Comparison of ENCODE assay signal across 16 cellular contexts in the genomic region with DNA sequence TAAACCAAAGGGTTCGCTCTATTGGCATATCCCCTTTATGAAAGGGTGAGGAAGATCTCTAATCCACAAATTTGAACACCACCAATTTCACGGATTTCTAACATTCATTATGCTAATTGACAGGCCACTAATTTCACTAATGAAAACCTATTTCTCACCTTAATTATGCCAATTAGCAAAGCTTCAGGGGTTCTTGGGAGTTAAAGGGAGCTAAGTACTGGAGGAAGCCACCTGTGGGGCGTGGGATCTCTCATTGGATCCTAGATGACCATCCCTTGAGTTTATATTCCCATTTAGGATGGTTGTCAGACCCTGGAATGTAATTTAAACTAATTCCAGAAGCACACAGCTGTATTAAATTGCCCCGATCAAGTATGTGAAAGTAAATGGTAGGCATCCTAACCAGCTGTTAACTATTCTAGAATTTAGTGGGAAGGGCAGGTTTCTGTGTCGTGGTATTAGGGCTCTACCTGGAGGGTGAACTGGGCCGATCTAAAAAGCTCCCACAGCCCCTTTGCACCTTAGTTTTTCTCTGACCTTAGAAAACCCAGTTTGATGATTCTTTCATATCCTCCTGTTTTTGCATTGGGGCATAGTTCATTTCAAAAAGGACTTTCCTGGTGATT.
A peak's percentile ranks its signal among the peaks of the same experiment; 100 is the strongest.
DNase-seq lines count a peak whose midpoint lies in the region; ATAC-seq and TF ChIP-seq lines count a peak whose summit lies in the region.
"Had no signal": no experiment of that assay in that cellular context is flagged by ENCODE, and none has a peak within 500 bp of the region (broad histone marks: within the 10 kb centered on the region; RNA-seq: fewer than 3 reads in every experiment).

No MANE protein-coding gene starts in this region.

- DNase-seq in IMR-90 (no peak), WTC11 (ENCODE audit: low spot score) (no peak), mesenchymal stem cell (no peak), NCI-H82 treated with DMSO at 0.1 percent for 48 hours (lab: John Stamatoyannopoulos, UW; ENCODE audit: unreplicated experiment) (no peak), mucosa of gallbladder (ENCODE audit: low spot score) (no peak)
- no peak for DNase-seq in activated CD8-positive, alpha-beta memory T cell treated with anti-CD3 and anti-CD28 coated beads, Interleukin-2, amount 50 U/mL, for 48 hours
- DNase-seq: activated naive CD4-positive, alpha-beta T cell; DND-41; Kasumi-1; left ventricle myocardium superior; nephron progenitor cell had no signal

- H2BK5ac ChIP-seq in IMR-90 (ENCODE audit: low read depth, low read length, poor library complexity, severe bottlenecking) (peak overlapping the region; percentile 66), mesenchymal stem cell (ENCODE audit: low read depth, low read length, poor library complexity, severe bottlenecking) (peak overlapping the region; percentile 47)

- H3K36me3 ChIP-seq in IMR-90 (ENCODE audit: control insufficient read depth, insufficient read depth, low read length) (peaks cover 2% of the 10 kb centered on the region; the same call in 1 of the 2 replicates), mesenchymal stem cell (ENCODE audit: control insufficient read depth in 1 of 2, insufficient read depth in 2 of 2, low read depth in 1 of 2, low read length in 2 of 2) (peaks cover 0 to 27% of the 10 kb centered on the region in 2 experiments), subcutaneous abdominal adipose tissue (ENCODE audit: control insufficient read depth in 5 of 5, insufficient read depth in 5 of 5, low read length in 5 of 5) (peaks cover 0 to under 1% (median 0%) of the 10 kb centered on the region in 5 donors)

- no peak overlapping the region; the same call in 1 of the 2 replicates for H3K4me2 ChIP-seq in IMR-90 (ENCODE audit: low read depth, low read length)
- no peak overlapping the region for H3K4me2 ChIP-seq in mesenchymal stem cell (ENCODE audit: low read length, poor library complexity, severe bottlenecking)

- no peaks in the 10 kb centered on the region for H3K36me3 Mint-ChIP-seq in WTC11

- peaks cover 3% of the 10 kb centered on the region for H3K27me3 Mint-ChIP-seq in WTC11 (ENCODE audit: low read depth)
- H3K27me3 Mint-ChIP-seq: dendritic cell treated with granulocyte-macrophage colony-stimulating factor and Interleukin-4, amounts not matched to agents 40 ng/mL and 50 ng/mL, for 4 days had no signal

- POLR2A ChIA-PET in IMR-90 (lab: Charles Lee; ENCODE audit: unreplicated experiment), result no interaction called here
- POLR2A ChIA-PET in WTC11 (lab: Charles Lee), result no interaction called here

- H3K79me1 ChIP-seq in IMR-90 (ENCODE audit: low read depth in 1 of 2, low read length in 2 of 2) (peaks cover 9 to 84% of the 10 kb centered on the region in 2 experiments; a peak in 3 of 4 replicates), mesenchymal stem cell (replicated peaks; ENCODE audit: low read length, poor library complexity, severe bottlenecking) (no peaks in the 10 kb centered on the region)

- CTCF ChIA-PET in IMR-90 (lab: Yijun Ruan, JAX), result interaction anchor here (1.5 kb wide), 1 partner anchor 10 kb away, joined by 3 read pairs; no protein-coding TSS in a partner anchor
- CTCF ChIA-PET in WTC11 (lab: Charles Lee), result interaction anchor here (1.0 kb wide), 3 partner anchors 19 to 228 kb away, joined by 3 to 5 read pairs (median 4); no protein-coding TSS in a partner anchor

- H3K27ac Mint-ChIP-seq in WTC11, result peak overlapping the region; percentile 75
- H3K27ac Mint-ChIP-seq: dendritic cell treated with granulocyte-macrophage colony-stimulating factor and Interleukin-4, amounts not matched to agents 40 ng/mL and 50 ng/mL, for 4 days; nephron progenitor cell had no signal

- BruUV-seq in IMR-90 (replicated peaks; lab: Mats Ljungman, UMichigan), result no TSS peak

- TF ChIP-seq CTCF in IMR-90 (conservative IDR thresholded peaks at IDR 0.05; ENCODE audit: low read depth, low read length), result no peak
- no peak for TF ChIP-seq CTCF in WTC11 (IDR thresholded peaks at IDR 0.05)

- no peak overlapping the region for H3K18ac ChIP-seq in IMR-90 (ENCODE audit: low read depth, low read length)
- H3K18ac ChIP-seq in mesenchymal stem cell (ENCODE audit: low read depth in 1 of 2, low read length in 2 of 2), result no peak overlapping the region

- H2AFZ ChIP-seq in IMR-90 (replicated peaks; ENCODE audit: low read length, poor library complexity), result no peak overlapping the region
- H2AFZ ChIP-seq in mesenchymal stem cell (ENCODE audit: low read depth, low read length), result no peak overlapping the region

- H3K4me1 Mint-ChIP-seq in WTC11, result peaks cover 80% of the 10 kb centered on the region

- H3K23ac ChIP-seq in IMR-90 (ENCODE audit: low read depth, low read length) (peak overlapping the region; percentile 63; the same call in 1 of the 2 replicates), mesenchymal stem cell (ENCODE audit: low read length in 2 of 2) (no peak overlapping the region)

- H4K91ac ChIP-seq in IMR-90 (ENCODE audit: insufficient read depth, low read depth, low read length) (no peak overlapping the region), mesenchymal stem cell (ENCODE audit: low read length) (no peak overlapping the region)

- H3K9me3 ChIP-seq in IMR-90 (ENCODE audit: control insufficient read depth, insufficient read depth, low read length) (no peaks in the 10 kb centered on the region), mesenchymal stem cell (ENCODE audit: control insufficient read depth, low read length) (no peaks in the 10 kb centered on the region), subcutaneous abdominal adipose tissue (ENCODE audit: control insufficient read depth in 5 of 5, low read length in 5 of 5) (no peaks in the 10 kb centered on the region)

- H2BK15ac ChIP-seq in IMR-90 (ENCODE audit: low read depth, low read length) (no peak overlapping the region), mesenchymal stem cell (ENCODE audit: low read depth, poor library complexity, severe bottlenecking) (no peak overlapping the region)

- dilution Hi-C loops in IMR-90 (cut with HindIII; ENCODE audit: low sequenced_read_pairs, unreplicated experiment), result no loop called here

- H3K4me3 Mint-ChIP-seq in WTC11, result peak overlapping the region; percentile 10
- H3K4me3 Mint-ChIP-seq: dendritic cell treated with granulocyte-macrophage colony-stimulating factor and Interleukin-4, amounts not matched to agents 40 ng/mL and 50 ng/mL, for 4 days; nephron progenitor cell had no signal

- H3K56ac ChIP-seq in IMR-90 (ENCODE audit: extremely low read depth, insufficient read depth, low read length), result no peak overlapping the region

- TF ChIP-seq POLR2A in IMR-90 (IDR thresholded peaks at IDR 0.05; ENCODE audit: low read depth, low read length), result no peak

- ATAC-seq in IMR-90 (ENCODE audit: low read depth), result no peak
- ATAC-seq in WTC11, result peak; percentile 50
- no peak for ATAC-seq in HG03159 (IDR thresholded peaks at IDR 0.05; ENCODE audit: unreplicated experiment)
- ATAC-seq: activated CD4-positive, CD25-positive, alpha-beta regulatory T cell treated with anti-CD3 and anti-CD28 coated beads, Interleukin-2, amount 50 U/mL, for 24 hours; left ventricle myocardium superior had no signal

- TF ChIP-seq RAD21 in IMR-90 (IDR thresholded peaks at IDR 0.05; ENCODE audit: low read length), result no peak

- H3K4me1 ChIP-seq in IMR-90 (ENCODE audit: control insufficient read depth, insufficient read depth, low read length), result peaks cover 45% of the 10 kb centered on the region
- H3K4me1 ChIP-seq in mesenchymal stem cell (ENCODE audit: control insufficient read depth, insufficient read depth, low read depth, low read length), result peaks cover 37% of the 10 kb centered on the region
- H3K4me1 ChIP-seq in subcutaneous abdominal adipose tissue (ENCODE audit: control insufficient read depth in 5 of 5, insufficient read depth in 5 of 5, low read length in 5 of 5), result peaks cover 8 to 57% (median 42%) of the 10 kb centered on the region in 5 donors

- H3K27ac ChIP-seq in IMR-90 (ENCODE audit: insufficient read depth, low read length), result no peak overlapping the region
- peak overlapping the region; percentile 64 for H3K27ac ChIP-seq in mesenchymal stem cell (ENCODE audit: low read length, poor library complexity, severe bottlenecking)
- peak overlapping the region; percentile 86 for H3K27ac ChIP-seq in subcutaneous abdominal adipose tissue (ENCODE audit: low read depth, low read length)
- H3K27ac ChIP-seq: C4-2B had no signal

- H4K5ac ChIP-seq in IMR-90 (ENCODE audit: low read depth, low read length), result no peak overlapping the region

- no peak overlapping the region for H3K9ac ChIP-seq in IMR-90 (ENCODE audit: low read depth, low read length)
- H3K9ac ChIP-seq in mesenchymal stem cell (ENCODE audit: low read length), result no peak overlapping the region
- peak overlapping the region in 1 of 5 donors; percentile 27 for H3K9ac ChIP-seq in subcutaneous abdominal adipose tissue (ENCODE audit: low read length in 5 of 5)

- H3K4me3 ChIP-seq in IMR-90 (ENCODE audit: insufficient read depth, low read depth, low read length) (no peak overlapping the region), mesenchymal stem cell (ENCODE audit: insufficient read depth in 1 of 2, low read depth in 1 of 2, low read length in 2 of 2) (no peak overlapping the region), subcutaneous abdominal adipose tissue (ENCODE audit: low read depth in 1 of 5, low read length in 5 of 5) (no peak overlapping the region)

- H2AK5ac ChIP-seq in IMR-90 (ENCODE audit: low read depth, low read length) (0 out of 2 replicates have a peak overlapping the region, but pooled peaks have one; percentile 25), mesenchymal stem cell (ENCODE audit: low read length, severe bottlenecking) (peak overlapping the region; percentile 97)

- H3K9me1 ChIP-seq in IMR-90 (ENCODE audit: insufficient read depth, low read length), result peaks cover 44% of the 10 kb centered on the region

- no peaks in the 10 kb centered on the region for H3K9me3 Mint-ChIP-seq in WTC11
- H3K9me3 Mint-ChIP-seq: dendritic cell treated with granulocyte-macrophage colony-stimulating factor and Interleukin-4, amounts not matched to agents 40 ng/mL and 50 ng/mL, for 4 days; nephron progenitor cell had no signal

- H2AK9ac ChIP-seq in IMR-90 (replicated peaks; ENCODE audit: low read depth, low read length, poor library complexity), result no peak overlapping the region

- no peak overlapping the region for H2BK20ac ChIP-seq in IMR-90 (ENCODE audit: low read depth, low read length)

- H2BK12ac ChIP-seq in mesenchymal stem cell (ENCODE audit: low read length in 2 of 2), result no peak overlapping the region

- intact Hi-C loops in IMR-90 (cut with micrococcal nuclease), result no loop called here

- H2BK120ac ChIP-seq in IMR-90 (ENCODE audit: low read depth, low read length) (0 out of 2 replicates have a peak overlapping the region, but pooled peaks have one; percentile 35), mesenchymal stem cell (ENCODE audit: low read depth, low read length) (no peak overlapping the region)

- in situ Hi-C loops in IMR-90 (cut with MboI; ENCODE audit: low sequenced_read_pairs), result no loop called here

- peak overlapping the region; percentile 34; the same call in 1 of the 2 replicates for H3K4ac ChIP-seq in IMR-90 (ENCODE audit: low read depth, low read length)
- H3K4ac ChIP-seq in mesenchymal stem cell (ENCODE audit: low read depth in 1 of 2, low read length in 2 of 2), result peak overlapping the region in 1 of 2 experiments; percentile 37

- 0 out of 2 replicates have a peak overlapping the region, but pooled peaks have one; percentile 13 for H3K14ac ChIP-seq in IMR-90 (replicated peaks; ENCODE audit: low read depth, low read length)
- no peak overlapping the region for H3K14ac ChIP-seq in mesenchymal stem cell (ENCODE audit: low read length in 2 of 2)

- no CpG with 5 or more reads among the region's 6 CpGs for WGBS in IMR-90 (ENCODE audit: extremely low coverage in 2 of 2, insufficient read length in 1 of 2), 2 experiments
- 63% methylated on average over 5 of the region's 6 CpGs for WGBS in mesenchymal stem cell

- H3K27me3 ChIP-seq in IMR-90 (ENCODE audit: control insufficient read depth, insufficient read depth, low read length), result no peaks in the 10 kb centered on the region
- no peaks in the 10 kb centered on the region for H3K27me3 ChIP-seq in mesenchymal stem cell (ENCODE audit: control insufficient read depth in 1 of 2, insufficient read depth in 1 of 2, low read length in 2 of 2)
- H3K27me3 ChIP-seq in subcutaneous abdominal adipose tissue (ENCODE audit: control insufficient read depth in 5 of 5, insufficient read depth in 4 of 5, low read length in 5 of 5), result no peaks in the 10 kb centered on the region

- peaks cover 94% of the 10 kb centered on the region for H4K20me1 ChIP-seq in IMR-90 (ENCODE audit: insufficient read depth, low read length)

- H4K8ac ChIP-seq in IMR-90 (ENCODE audit: low read depth in 2 of 2, low read length in 2 of 2) (peak overlapping the region in 1 of 2 experiments; percentile 26; a peak in 1 of 4 replicates), mesenchymal stem cell (ENCODE audit: low read length) (no peak overlapping the region)
